9 cellular contexts compared by ENCODE assay signal in genomic region chr7:81715984-81716588, GRCh38. TPM values are rescaled to one million over a fixed set of nuclear protein-coding genes. Genes with fewer than 3 reads are reported as not detected.
DNase-seq lines count a peak whose midpoint lies in the region; ATAC-seq and TF ChIP-seq lines count a peak whose summit lies in the region.
"Had no signal": no experiment of that assay in that cellular context is flagged by ENCODE, and none has a peak within 500 bp of the region (broad histone marks: within the 10 kb centered on the region; RNA-seq: fewer than 3 reads in every experiment).

No MANE protein-coding gene starts in this region.

- no peak for ATAC-seq in activated CD8-positive, alpha-beta memory T cell treated with anti-CD3 and anti-CD28 coated beads, Interleukin-2, amount 10 ng/mL, durations not matched to agents 7 days and 5 days
- no peak for ATAC-seq in upper lobe of right lung
- no peak for ATAC-seq in HG02852 (IDR thresholded peaks at IDR 0.05; ENCODE audit: unreplicated experiment)

- no peak overlapping the region for H3K9ac ChIP-seq in GM23248
- H3K9ac ChIP-seq in OCI-LY1 (ENCODE audit: low read length): no peak overlapping the region

- DNase-seq in A673 (ENCODE audit: low spot score): peak; percentile 77
- DNase-seq in GM23248: peak; percentile 43
- DNase-seq in fibroblast of gingiva (ENCODE audit: low read depth): peak; percentile 41
- DNase-seq in activated CD8-positive, alpha-beta memory T cell treated with anti-CD3 and anti-CD28 coated beads, Interleukin-2, amount 10 ng/mL, durations not matched to agents 7 days and 5 days: no peak
- no peak for DNase-seq in upper lobe of right lung
- DNase-seq in ovary: no peak
- DNase-seq: GF-D8 had no signal

- in situ Hi-C loops in GM23248 (cut with MboI): loop anchor here (25.0 kb wide), 1 partner anchor 204 kb away; no protein-coding TSS in a partner anchor

- no peaks in the 10 kb centered on the region for H3K4me1 Mint-ChIP-seq in activated CD8-positive, alpha-beta memory T cell treated with anti-CD3 and anti-CD28 coated beads, Interleukin-2, amount 10 ng/mL, durations not matched to agents 7 days and 5 days

- CTCF ChIA-PET in A673 (lab: Charles Lee): interaction anchor here (0.8 kb wide), 1 partner anchor 217 kb away, joined by 3 read pairs; no protein-coding TSS in a partner anchor
- CTCF ChIA-PET in activated CD8-positive, alpha-beta memory T cell treated with anti-CD3 and anti-CD28 coated beads, Interleukin-2, amount 10 ng/mL, durations not matched to agents 7 days and 5 days (lab: Charles Lee): no interaction called here

- no peak overlapping the region for H3K27ac Mint-ChIP-seq in activated CD8-positive, alpha-beta memory T cell treated with anti-CD3 and anti-CD28 coated beads, Interleukin-2, amount 10 ng/mL, durations not matched to agents 7 days and 5 days

- no peaks in the 10 kb centered on the region for H4K20me1 ChIP-seq in GM23248 (ENCODE audit: insufficient read depth)
- no peaks in the 10 kb centered on the region for H4K20me1 ChIP-seq in OCI-LY1 (ENCODE audit: insufficient read depth, low read length)

- TF ChIP-seq EP300 in ovary (IDR thresholded peaks at IDR 0.05): no peak

- POLR2A ChIA-PET in A673 (lab: Charles Lee; ENCODE audit: low non-redundant PET): no interaction called here

- H3K27me3 ChIP-seq in A673 (replicated peaks; ENCODE audit: insufficient read depth, low read depth, low read length, poor library complexity) (no peaks in the 10 kb centered on the region), GM23248 (replicated peaks; ENCODE audit: insufficient read depth) (no peaks in the 10 kb centered on the region), OCI-LY1 (ENCODE audit: insufficient read depth, low read length) (no peaks in the 10 kb centered on the region), upper lobe of right lung (no peaks in the 10 kb centered on the region), ovary (no peaks in the 10 kb centered on the region)

- H3K36me3 ChIP-seq in A673 (ENCODE audit: insufficient read depth, low read length, poor library complexity, severe bottlenecking) (no peaks in the 10 kb centered on the region), GM23248 (ENCODE audit: low read depth) (no peaks in the 10 kb centered on the region), OCI-LY1 (ENCODE audit: insufficient read depth, low read length) (no peaks in the 10 kb centered on the region), upper lobe of right lung (peaks cover 5% of the 10 kb centered on the region), ovary (no peaks in the 10 kb centered on the region)

- H3K9me2 ChIP-seq in GM23248 (ENCODE audit: insufficient read depth): no peaks in the 10 kb centered on the region
- H3K9me2 ChIP-seq in OCI-LY1 (ENCODE audit: low read depth, low read length): no peaks in the 10 kb centered on the region

- no peaks in the 10 kb centered on the region for H3K27me3 Mint-ChIP-seq in activated CD8-positive, alpha-beta memory T cell treated with anti-CD3 and anti-CD28 coated beads, Interleukin-2, amount 10 ng/mL, durations not matched to agents 7 days and 5 days

- no peaks in the 10 kb centered on the region for H3F3A ChIP-seq in GM23248 (ENCODE audit: insufficient read depth)
- no peaks in the 10 kb centered on the region; the same call in 1 of the 2 replicates for H3F3A ChIP-seq in OCI-LY1 (ENCODE audit: insufficient read depth, low read length)

- H3K27ac ChIP-seq in A673 (ENCODE audit: low read depth, low read length, poor library complexity, severe bottlenecking) (no peak overlapping the region), GM23248 (no peak overlapping the region), OCI-LY1 (ENCODE audit: low read depth, low read length, poor library complexity, severe bottlenecking) (no peak overlapping the region), upper lobe of right lung (no peak overlapping the region), ovary (no peak overlapping the region)

- TF ChIP-seq CTCF in A673 (conservative IDR thresholded peaks at IDR 0.05; ENCODE audit: low read depth, low read length) (peak; percentile 62), OCI-LY1 (IDR thresholded peaks at IDR 0.05; ENCODE audit: low read length) (peak; percentile 60; the same call in 1 of the 2 replicates), upper lobe of right lung (IDR thresholded peaks at IDR 0.05) (no peak), ovary (IDR thresholded peaks at IDR 0.05) (no peak)

- no peak overlapping the region for H3K4me2 ChIP-seq in GM23248 (ENCODE audit: unreplicated experiment)
- H3K4me2 ChIP-seq in OCI-LY1 (ENCODE audit: low read length): no peak overlapping the region

- 68 to 69% methylated on average over 5 of the region's 5 CpGs for WGBS in GM23248 (ENCODE audit: low coverage in 1 of 2, low lambda C conversion rate in 2 of 2, missing lambda C conversion rate in 2 of 2), 2 experiments
- WGBS in ovary, 3 donors: 77 to 84% (median 78%) methylated on average over 5 of the region's 5 CpGs

- no peak for TF ChIP-seq POLR2A in ovary (IDR thresholded peaks at IDR 0.05)

- no peaks in the 10 kb centered on the region for H3K36me3 Mint-ChIP-seq in activated CD8-positive, alpha-beta memory T cell treated with anti-CD3 and anti-CD28 coated beads, Interleukin-2, amount 10 ng/mL, durations not matched to agents 7 days and 5 days

- H3K9me3 Mint-ChIP-seq in activated CD8-positive, alpha-beta memory T cell treated with anti-CD3 and anti-CD28 coated beads, Interleukin-2, amount 10 ng/mL, durations not matched to agents 7 days and 5 days (ENCODE audit: low read depth): peaks cover 3% of the 10 kb centered on the region

- no peak overlapping the region for H3K4me3 Mint-ChIP-seq in activated CD8-positive, alpha-beta memory T cell treated with anti-CD3 and anti-CD28 coated beads, Interleukin-2, amount 10 ng/mL, durations not matched to agents 7 days and 5 days

- H2AFZ ChIP-seq in GM23248 (peak overlapping the region; percentile 30), OCI-LY1 (ENCODE audit: low read length) (no peak overlapping the region)

- H3K4me3 ChIP-seq in A673 (ENCODE audit: low read depth, low read length, poor library complexity, severe bottlenecking) (no peak overlapping the region), GM23248 (no peak overlapping the region), OCI-LY1 (ENCODE audit: low read depth, low read length, poor library complexity, severe bottlenecking) (no peak overlapping the region), upper lobe of right lung (no peak overlapping the region), ovary (no peak overlapping the region)

- peaks cover 6% of the 10 kb centered on the region for H3K4me1 ChIP-seq in A673 (ENCODE audit: insufficient read depth, low read length, poor library complexity, severe bottlenecking)
- H3K4me1 ChIP-seq in GM23248 (ENCODE audit: insufficient read depth): peaks cover 12% of the 10 kb centered on the region
- peaks cover 11% of the 10 kb centered on the region for H3K4me1 ChIP-seq in OCI-LY1 (ENCODE audit: insufficient read depth, low read length, severe bottlenecking)
- no peaks in the 10 kb centered on the region for H3K4me1 ChIP-seq in upper lobe of right lung
- H3K4me1 ChIP-seq in ovary (ENCODE audit: insufficient read depth): no peaks in the 10 kb centered on the region

- H3K79me2 ChIP-seq in GM23248 (ENCODE audit: insufficient read depth) (no peaks in the 10 kb centered on the region), OCI-LY1 (ENCODE audit: insufficient read depth, low read length) (no peaks in the 10 kb centered on the region)

- intact Hi-C loops in A673 (cut with micrococcal nuclease; ENCODE audit: unreplicated experiment) (loop anchor here (1.0 to 10.0 kb wide), 3 partner anchors 217 to 299 kb away; no protein-coding TSS in a partner anchor), upper lobe of right lung (cut with DNase I) (no loop called here), ovary (cut with DNase I) (no loop called here)

- no peaks in the 10 kb centered on the region for H3K9me3 ChIP-seq in A673 (ENCODE audit: low read depth, low read length, poor library complexity, severe bottlenecking)
- no peaks in the 10 kb centered on the region for H3K9me3 ChIP-seq in GM23248 (ENCODE audit: low read depth)
- no peaks in the 10 kb centered on the region for H3K9me3 ChIP-seq in OCI-LY1 (ENCODE audit: low read length)
- no peaks in the 10 kb centered on the region for H3K9me3 ChIP-seq in upper lobe of right lung
- H3K9me3 ChIP-seq in ovary: no peaks in the 10 kb centered on the region

- BruUV-seq in A673 (replicated peaks; lab: Mats Ljungman, UMichigan): no TSS peak

RNA-seq across cellular contexts. Expression of gene HGF, which starts 53.8 kb away (rescaled TPM):
- total RNA-seq in A673 (2021) (not detected in 2 replicates), upper lobe of right lung (26.5 TPM), ovary (1 to 10 TPM; 1.0 to 4.9 (median 3.2) TPM)
- total RNA-seq in GM23248 (2014; rRNA removed; shearing (Covaris generic)): 2.7 and 4.4 TPM in 2 replicates
- polyA plus RNA-seq in GM23248 (2016; fragmentation: Nextera tagmentation; extraction: Ambion mirVana) (1.5 and 2.3 TPM in 2 replicates), ovary (1 to 10 TPM; 1.2 to 7.6 TPM)
- total RNA-seq in activated CD8-positive, alpha-beta memory T cell treated with anti-CD3 and anti-CD28 coated beads, Interleukin-2, amount 10 ng/mL, durations not matched to agents 7 days and 5 days: not detected

Comparison
In these comparisons a context has a peak if more than half of its experiments do, and no peak if none do; other contexts are left out.
1. DNase-seq: peak in A673 (single experiment), GM23248 (single experiment) and fibroblast of gingiva (single experiment); none in activated CD8-positive, alpha-beta memory T cell treated with anti-CD3 and anti-CD28 coated beads, Interleukin-2, amount 10 ng/mL, durations not matched to agents 7 days and 5 days (single experiment), upper lobe of right lung (single experiment) and ovary (0 of 5).
2. CTCF ChIP-seq: peak in A673 (single experiment) and OCI-LY1 (single experiment); none in upper lobe of right lung (single experiment) and ovary (0 of 3).